Comparison of ENCODE assay signal across 10 cellular contexts in genomic region chr22:45162531-45162930, GRCh38. TPM values are rescaled to one million over a fixed set of nuclear protein-coding genes. Genes with fewer than 3 reads are reported as not detected.
DNase-seq lines count a peak whose midpoint lies in the region; ATAC-seq and TF ChIP-seq lines count a peak whose summit lies in the region.
"Had no signal": no experiment of that assay in that cellular context is flagged by ENCODE, and none has a peak within 500 bp of the region (broad histone marks: within the 10 kb centered on the region; RNA-seq: fewer than 3 reads in every experiment).

No MANE protein-coding gene starts in this region.

- peaks cover 15% of the 10 kb centered on the region for H3K36me3 ChIP-seq in CD4-positive, CD25-positive, alpha-beta regulatory T cell (ENCODE audit: control insufficient read depth, insufficient read depth, low read length)

- H3K36me3 Mint-ChIP-seq in CD4-positive, CD25-positive, alpha-beta regulatory T cell = peaks cover 8% of the 10 kb centered on the region
- H3K36me3 Mint-ChIP-seq in chondrocyte (ENCODE audit: low read depth) (no peaks in the 10 kb centered on the region), nephron progenitor cell (ENCODE audit: low read depth) (peaks cover 28% of the 10 kb centered on the region)

- no peak overlapping the region for H3K4me3 ChIP-seq in CD4-positive, CD25-positive, alpha-beta regulatory T cell (ENCODE audit: low read depth, low read length)

- DNase-seq in CD4-positive, CD25-positive, alpha-beta regulatory T cell = no peak
- DNase-seq in LoVo (ENCODE audit: low spot score) = peak; percentile 21
- DNase-seq in chondrocyte (ENCODE audit: low spot score) = no peak
- no peak for DNase-seq in nephron progenitor cell
- DNase-seq in head of caudate nucleus = no peak
- DNase-seq in hypothalamus (lab: John Stamatoyannopoulos, UW) = no peak
- DNase-seq: NK-92 treated with Interleukin-12 subunit alpha and Interleukin-12 subunit beta, amount 100 ng/mL, for 24 hours; stimulated activated naive CD4-positive, alpha-beta T cell treated with Interleukin-2 at 50 U/mL for 16 hours had no signal

- H3K27me3 Mint-ChIP-seq in CD4-positive, CD25-positive, alpha-beta regulatory T cell = no peaks in the 10 kb centered on the region
- H3K27me3 Mint-ChIP-seq in chondrocyte (ENCODE audit: low read depth) = no peaks in the 10 kb centered on the region
- H3K27me3 Mint-ChIP-seq in nephron progenitor cell (ENCODE audit: low read depth, poor library complexity) = peaks cover 4% of the 10 kb centered on the region

- peaks cover 47% of the 10 kb centered on the region for H3K4me1 ChIP-seq in CD4-positive, CD25-positive, alpha-beta regulatory T cell (ENCODE audit: control insufficient read depth, insufficient read depth, low read length, poor library complexity, severe bottlenecking)

- no peak overlapping the region for H3K27ac ChIP-seq in CD4-positive, CD25-positive, alpha-beta regulatory T cell (ENCODE audit: insufficient read depth, low read length, poor library complexity, severe bottlenecking)

- no peaks in the 10 kb centered on the region for H3K9me3 Mint-ChIP-seq in CD4-positive, CD25-positive, alpha-beta regulatory T cell
- H3K9me3 Mint-ChIP-seq in chondrocyte (ENCODE audit: low read depth) = no peaks in the 10 kb centered on the region
- no peaks in the 10 kb centered on the region for H3K9me3 Mint-ChIP-seq in nephron progenitor cell

- TF ChIP-seq CTCF in chondrocyte (IDR thresholded peaks at IDR 0.05) (no peak), nephron progenitor cell (IDR thresholded peaks at IDR 0.05) (no peak)

- no peaks in the 10 kb centered on the region for H3K27me3 ChIP-seq in CD4-positive, CD25-positive, alpha-beta regulatory T cell (ENCODE audit: control insufficient read depth, insufficient read depth, low read length)

- H3K4me3 Mint-ChIP-seq in CD4-positive, CD25-positive, alpha-beta regulatory T cell = peak overlapping the region; percentile 95 to 98 (median 97)
- H3K4me3 Mint-ChIP-seq in chondrocyte (ENCODE audit: unreplicated experiment) (peak overlapping the region; percentile 85), nephron progenitor cell (peak overlapping the region; percentile 97)

- H3K4me1 Mint-ChIP-seq in CD4-positive, CD25-positive, alpha-beta regulatory T cell = peaks cover 21 to 70% (median 44%) of the 10 kb centered on the region in 4 donors
- H3K4me1 Mint-ChIP-seq in chondrocyte (ENCODE audit: low read depth) (peaks cover 47% of the 10 kb centered on the region), nephron progenitor cell (peaks cover 74% of the 10 kb centered on the region)

- H3K27ac Mint-ChIP-seq in CD4-positive, CD25-positive, alpha-beta regulatory T cell = peak overlapping the region; percentile 10 to 89 (median 87)
- H3K27ac Mint-ChIP-seq in chondrocyte (ENCODE audit: unreplicated experiment) = peak overlapping the region; percentile 93
- no peak overlapping the region for H3K27ac Mint-ChIP-seq in nephron progenitor cell

- H3K9me3 ChIP-seq in CD4-positive, CD25-positive, alpha-beta regulatory T cell (ENCODE audit: control insufficient read depth in 2 of 2, low read length in 2 of 2) = no peaks in the 10 kb centered on the region

- ATAC-seq in CD4-positive, CD25-positive, alpha-beta regulatory T cell (ENCODE audit: low read depth in 2 of 2) = no peak
- ATAC-seq in GM21526 (IDR thresholded peaks at IDR 0.05; ENCODE audit: low FRiP score, unreplicated experiment) (no peak), HG02852 (IDR thresholded peaks at IDR 0.05; ENCODE audit: unreplicated experiment) (no peak)

- intact Hi-C loops in head of caudate nucleus (cut with DNase I) = no loop called here

RNA-seq across cellular contexts. Expression of gene NUP50, which starts 1.2 kb away (rescaled TPM):
- 98.8 TPM for total RNA-seq in CD4-positive, CD25-positive, alpha-beta regulatory T cell
- polyA plus RNA-seq in CD4-positive, CD25-positive, alpha-beta regulatory T cell = 10 to 100 TPM; 52.0 to 70.1 (median 65.2) TPM
- 35.8 to 44.1 TPM (median 41.6 TPM) in 3 replicates for total RNA-seq in chondrocyte
